In the genomic region with DNA sequence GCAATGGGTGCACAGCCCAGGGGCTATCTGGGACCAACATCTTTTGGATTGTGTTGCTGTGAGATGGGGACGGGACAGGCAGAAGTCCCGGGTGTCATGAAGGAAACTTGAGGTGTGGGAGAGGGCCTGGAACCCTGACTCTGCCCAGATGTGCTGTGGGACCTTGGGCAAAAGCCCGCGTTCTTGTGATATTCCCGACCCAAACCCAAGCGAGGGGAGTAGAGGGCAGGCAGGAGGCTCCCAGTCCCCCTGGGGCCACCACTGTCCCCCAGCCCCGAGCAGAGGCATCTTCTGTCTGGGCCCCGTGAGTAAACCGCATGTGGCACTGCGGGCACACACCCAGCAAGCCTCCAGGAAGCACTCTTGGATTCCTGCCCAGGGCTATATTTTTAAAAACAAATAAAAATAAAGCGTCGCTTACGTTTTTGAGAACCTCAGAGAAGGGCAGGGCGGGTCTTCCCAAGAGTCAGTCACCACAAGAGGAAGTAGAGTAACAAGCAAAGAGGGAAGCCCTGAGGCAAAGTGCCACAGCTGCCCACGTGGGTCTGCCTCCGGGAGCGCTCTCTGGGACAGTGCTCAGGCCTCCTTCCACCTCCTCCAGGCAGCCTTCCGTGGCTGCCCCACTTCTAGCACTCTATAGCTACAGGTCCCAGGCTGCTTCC, we compare ENCODE assay signal across 8 cellular contexts. TPM values are rescaled to one million over a fixed set of nuclear protein-coding genes. Genes with fewer than 3 reads are reported as not detected.
DNase-seq lines count a peak whose midpoint lies in the region; ATAC-seq lines count a peak whose summit lies in the region.

No MANE protein-coding gene starts in this region.

- H3K27ac Mint-ChIP-seq in naive thymus-derived CD4-positive, alpha-beta T cell = peak overlapping the region; percentile 58 to 98 (median 89)

- POLR2A ChIA-PET in naive thymus-derived CD4-positive, alpha-beta T cell (lab: Charles Lee) = interaction anchor here (0.6 to 2.3 kb wide), 4 partner anchors 19 to 1535 kb away, joined by 3 to 10 read pairs (median 4); no protein-coding TSS in a partner anchor

- peak overlapping the region; percentile 73 for H3K27ac ChIP-seq in naive thymus-derived CD4-positive, alpha-beta T cell (ENCODE audit: low read depth, low read length)

- H3K27me3 Mint-ChIP-seq in naive thymus-derived CD4-positive, alpha-beta T cell = no peaks in the 10 kb centered on the region

- DNase-seq in activated T-cell treated with anti-CD3 and anti-CD28 coated beads for 24 hours (ENCODE audit: low read depth) (peak; percentile 26), activated T-cell treated with anti-CD3 and anti-CD28 coated beads for 4 hours (no peak), RPMI8226 (peak; percentile 92), brain pericyte (ENCODE audit: low read depth, low spot score) (peak; percentile 63), superior temporal gyrus (ENCODE audit: extremely low spot score) (no peak)
- DNase-seq in naive thymus-derived CD4-positive, alpha-beta T cell = peak in 6 of 9 donors; percentile 43 to 90 (median 79)

- CTCF ChIA-PET in naive thymus-derived CD4-positive, alpha-beta T cell (lab: Charles Lee) = interaction anchor here (0.6 to 1.6 kb wide), 2 partner anchors 98 to 355 kb away, joined by 3 read pairs; no protein-coding TSS in a partner anchor

- no peaks in the 10 kb centered on the region for H3K27me3 ChIP-seq in naive thymus-derived CD4-positive, alpha-beta T cell (ENCODE audit: control insufficient read depth in 2 of 2, insufficient read depth in 2 of 2, low read length in 2 of 2)

- H3K4me1 ChIP-seq in naive thymus-derived CD4-positive, alpha-beta T cell (ENCODE audit: control insufficient read depth in 2 of 2, insufficient read depth in 2 of 2, low read length in 2 of 2) = peaks cover 27 to 28% of the 10 kb centered on the region in 2 donors

- no peaks in the 10 kb centered on the region for H3K36me3 Mint-ChIP-seq in naive thymus-derived CD4-positive, alpha-beta T cell

- peak; percentile 76 for ATAC-seq in naive thymus-derived CD4-positive, alpha-beta T cell
- ATAC-seq in GM18907 (IDR thresholded peaks at IDR 0.05; ENCODE audit: unreplicated experiment) (no peak), HG03439 (IDR thresholded peaks at IDR 0.05; ENCODE audit: unreplicated experiment) (no peak)

- H3K9me3 Mint-ChIP-seq in naive thymus-derived CD4-positive, alpha-beta T cell = no peaks in the 10 kb centered on the region

- H3K4me1 Mint-ChIP-seq in naive thymus-derived CD4-positive, alpha-beta T cell = peaks cover 9 to 38% (median 22%) of the 10 kb centered on the region in 7 donors

- peak overlapping the region; percentile 50 for H3K4me3 ChIP-seq in naive thymus-derived CD4-positive, alpha-beta T cell (ENCODE audit: low read length)

- no peaks in the 10 kb centered on the region for H3K9me3 ChIP-seq in naive thymus-derived CD4-positive, alpha-beta T cell (ENCODE audit: control insufficient read depth in 2 of 3, low read length in 3 of 3)

- no peaks in the 10 kb centered on the region for H3K36me3 ChIP-seq in naive thymus-derived CD4-positive, alpha-beta T cell (ENCODE audit: control insufficient read depth in 2 of 3, insufficient read depth in 3 of 3, low read length in 3 of 3)

- intact Hi-C loops in naive thymus-derived CD4-positive, alpha-beta T cell (cut with micrococcal nuclease) = loop anchor here (1.0 to 10.0 kb wide), 8 partner anchors 93 to 943 kb away; a partner anchor contains a TSS

- peak overlapping the region; percentile 51 to 87 (median 82) for H3K4me3 Mint-ChIP-seq in naive thymus-derived CD4-positive, alpha-beta T cell

RNA-seq across cellular contexts. Expression of a gene that starts 39.5 kb away (rescaled TPM):
- 1 to 10 TPM in 4 of 5 experiments, under 1 TPM in 1; 0.73 to 2.4 (median 1.5) TPM for total RNA-seq in naive thymus-derived CD4-positive, alpha-beta T cell
- polyA plus RNA-seq in naive thymus-derived CD4-positive, alpha-beta T cell = under 1 TPM; 0.38 to 0.64 TPM

Comparison
In these comparisons a context has a peak if more than half of its experiments do, and no peak if none do; other contexts are left out.
1. DNase-seq: peak in activated T-cell treated with anti-CD3 and anti-CD28 coated beads for 24 hours (single experiment), RPMI8226 (single experiment), brain pericyte (single experiment) and naive thymus-derived CD4-positive, alpha-beta T cell (6 of 9); none in activated T-cell treated with anti-CD3 and anti-CD28 coated beads for 4 hours (single experiment) and superior temporal gyrus (single experiment).